Comparison of ENCODE assay signal across 8 cellular contexts in genomic region chr6:122184260-122184934, GRCh38.
DNase-seq lines count a peak whose midpoint lies in the region; ATAC-seq, FAIRE-seq and TF ChIP-seq lines count a peak whose summit lies in the region.

No MANE protein-coding gene starts in this region.

- H3K27me3 Mint-ChIP-seq in chondrocyte (ENCODE audit: low read depth) = peaks cover 34% of the 10 kb centered on the region
- no peaks in the 10 kb centered on the region for H3K27me3 Mint-ChIP-seq in glutamatergic neuron (ENCODE audit: unreplicated experiment)

- H3K4me3 Mint-ChIP-seq in chondrocyte (ENCODE audit: unreplicated experiment) (peak overlapping the region; percentile 48), glutamatergic neuron (ENCODE audit: unreplicated experiment) (no peak overlapping the region)

- TF ChIP-seq CTCF in AG09309 (IDR thresholded peaks at IDR 0.05; ENCODE audit: control insufficient read depth, insufficient read depth, low read depth, low read length, missing control alignments) = peak; percentile 43
- TF ChIP-seq CTCF in LNCaP clone FGC (IDR thresholded peaks at IDR 0.05; ENCODE audit: control insufficient read depth, extremely low read depth, insufficient read depth) = peak; percentile 61
- TF ChIP-seq CTCF in chondrocyte (IDR thresholded peaks at IDR 0.05) = peak; percentile 89
- no peak for TF ChIP-seq CTCF in glutamatergic neuron (IDR thresholded peaks at IDR 0.05; ENCODE audit: partially characterized antibody, unreplicated experiment)

- no peaks in the 10 kb centered on the region for H3K36me3 Mint-ChIP-seq in chondrocyte (ENCODE audit: low read depth)
- H3K36me3 Mint-ChIP-seq in glutamatergic neuron (ENCODE audit: unreplicated experiment) = no peaks in the 10 kb centered on the region

- no peak for ATAC-seq in GM18502 (IDR thresholded peaks at IDR 0.05; ENCODE audit: poor library complexity, unreplicated experiment)
- no peak for ATAC-seq in GM18511 (IDR thresholded peaks at IDR 0.05; ENCODE audit: unreplicated experiment)

- H3K9me3 Mint-ChIP-seq in chondrocyte (ENCODE audit: low read depth) (peaks cover 3% of the 10 kb centered on the region), glutamatergic neuron (ENCODE audit: unreplicated experiment) (no peaks in the 10 kb centered on the region)

- no peak overlapping the region for H3K27ac Mint-ChIP-seq in chondrocyte (ENCODE audit: unreplicated experiment)
- H3K27ac Mint-ChIP-seq in glutamatergic neuron (ENCODE audit: unreplicated experiment) = no peak overlapping the region

- H3K4me3 ChIP-seq in AG09309 (ENCODE audit: control insufficient read depth, low read depth, low read length) (no peak overlapping the region), LNCaP clone FGC (ENCODE audit: low read depth, low read length) (no peak overlapping the region)

- FAIRE-seq in GM12892 (lab: Jason Lieb, UNC) = no peak

- TF ChIP-seq POLR2A in GM12892 (IDR thresholded peaks at IDR 0.05; ENCODE audit: low read depth, low read length) = no peak

- DNase-seq in AG09309 (ENCODE audit: low read depth) (peak; percentile 4), LNCaP clone FGC (ENCODE audit: low read depth) (peak; percentile 17), chondrocyte (ENCODE audit: low spot score) (no peak), midbrain (lab: John Stamatoyannopoulos, UW) (peak; percentile 20), GM12892 (ENCODE audit: insufficient read length) (no peak), glutamatergic neuron (no peak)

- H3K4me1 Mint-ChIP-seq in chondrocyte (ENCODE audit: low read depth) (peaks cover 3% of the 10 kb centered on the region), glutamatergic neuron (ENCODE audit: low read depth, unreplicated experiment) (no peaks in the 10 kb centered on the region)

Comparison
In these comparisons a context has a peak if more than half of its experiments do, and no peak if none do; other contexts are left out.
1. DNase-seq: peak in AG09309 (single experiment), LNCaP clone FGC (single experiment) and midbrain (single experiment); none in chondrocyte (single experiment), GM12892 (single experiment) and glutamatergic neuron (single experiment).